ENCODE assay signal across 30 cellular contexts in the genomic region with DNA sequence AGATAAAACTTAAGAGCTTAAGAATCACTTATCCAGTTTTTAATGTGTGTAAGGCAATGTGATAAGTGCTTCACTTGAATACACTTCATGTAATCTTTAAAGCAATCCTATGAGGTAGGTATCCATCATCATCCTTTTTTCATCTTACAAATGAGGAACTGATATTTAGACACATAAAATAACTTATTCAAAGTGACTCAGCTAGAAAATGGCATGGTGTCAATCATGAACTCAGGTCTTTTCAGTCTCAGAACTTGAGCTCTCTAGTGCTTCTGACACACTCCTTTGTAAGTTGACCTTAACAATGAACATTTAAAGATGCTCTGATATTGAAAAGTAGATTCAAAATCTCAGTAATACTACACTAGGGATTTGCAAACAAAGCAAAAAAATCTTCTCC.
"Had no signal": no experiment of that assay in that cellular context is flagged by ENCODE, and none has a peak within 500 bp of the region (broad histone marks: within the 10 kb centered on the region; RNA-seq: fewer than 3 reads in every experiment).

No MANE protein-coding gene starts in this region.

- H3K9me3 Mint-ChIP-seq: naive thymus-derived CD8-positive, alpha-beta T cell; natural killer cell treated with Interleukin-12 subunit alpha and Interleukin-12 subunit beta and Interleukin-15 and Interleukin-18, amount 100 ng/mL, for 72 hours; nephron progenitor cell; neural crest cell; stimulated activated effector memory CD8-positive, alpha-beta T cell treated with anti-CD3 and anti-CD28 coated beads, Interleukin-12 subunit alpha, Interleukin-12 subunit beta, amount 100 ng/mL, for 72 hours; stimulated activated naive B cell treated with anti-CD40 and anti-IgM and Interleukin-4, amounts not matched to agents 10 μg/mL and 1 μg/mL and 100 μg/mL, for 72 hours; stimulated activated naive CD8-positive, alpha-beta T cell treated with anti-CD3 and anti-CD28 coated beads, Interleukin-15, Interleukin-2, amounts not matched to agents 100 ng/mL and 50 ng/mL, for 24 hours had no signal

- H3K36me3 ChIP-seq: neutrophil, right lobe of liver, sigmoid colon, suprapubic skin, tibial artery, transverse colon, upper lobe of left lung, vagina had no signal

- ATAC-seq: naive thymus-derived CD8-positive, alpha-beta T cell; natural killer cell treated with Interleukin-12 subunit alpha and Interleukin-12 subunit beta and Interleukin-15 and Interleukin-18, amount 100 ng/mL, for 72 hours; psoas muscle; right cardiac atrium; right lobe of liver; stimulated activated effector memory CD8-positive, alpha-beta T cell treated with anti-CD3 and anti-CD28 coated beads, Interleukin-12 subunit alpha, Interleukin-12 subunit beta, amount 100 ng/mL, for 72 hours; stimulated activated naive B cell treated with anti-CD40 and anti-IgM and Interleukin-4, amounts not matched to agents 10 μg/mL and 1 μg/mL and 100 μg/mL, for 72 hours had no signal

- H3K27me3 Mint-ChIP-seq: naive thymus-derived CD8-positive, alpha-beta T cell; stimulated activated naive B cell treated with anti-CD40 and anti-IgM and Interleukin-4, amounts not matched to agents 10 μg/mL and 1 μg/mL and 100 μg/mL, for 72 hours; stimulated activated naive CD8-positive, alpha-beta T cell treated with anti-CD3 and anti-CD28 coated beads, Interleukin-15, Interleukin-2, amounts not matched to agents 100 ng/mL and 50 ng/mL, for 24 hours had no signal

- H3K4me3 ChIP-seq: psoas muscle, right lobe of liver, sigmoid colon, suprapubic skin, testis, tibial artery, transverse colon, upper lobe of left lung, vagina had no signal

- H2AFZ ChIP-seq: parathyroid adenoma had no signal

- FAIRE-seq: small intestine, urothelium cell line had no signal

- H3K4me1 ChIP-seq: parathyroid adenoma, psoas muscle, right lobe of liver, sigmoid colon, suprapubic skin, testis, tibial artery, transverse colon, upper lobe of left lung, vagina had no signal

- H3K36me3 Mint-ChIP-seq: naive thymus-derived CD8-positive, alpha-beta T cell; natural killer cell treated with Interleukin-12 subunit alpha and Interleukin-12 subunit beta and Interleukin-15 and Interleukin-18, amount 100 ng/mL, for 72 hours; stimulated activated effector memory CD8-positive, alpha-beta T cell treated with anti-CD3 and anti-CD28 coated beads, Interleukin-12 subunit alpha, Interleukin-12 subunit beta, amount 100 ng/mL, for 72 hours; stimulated activated naive B cell treated with anti-CD40 and anti-IgM and Interleukin-4, amounts not matched to agents 10 μg/mL and 1 μg/mL and 100 μg/mL, for 72 hours had no signal

- H3K4me3 Mint-ChIP-seq: naive thymus-derived CD8-positive, alpha-beta T cell; natural killer cell treated with Interleukin-12 subunit alpha and Interleukin-12 subunit beta and Interleukin-15 and Interleukin-18, amount 100 ng/mL, for 72 hours; nephron progenitor cell; neural crest cell; stimulated activated effector memory CD8-positive, alpha-beta T cell treated with anti-CD3 and anti-CD28 coated beads, Interleukin-12 subunit alpha, Interleukin-12 subunit beta, amount 100 ng/mL, for 72 hours; stimulated activated naive B cell treated with anti-CD40 and anti-IgM and Interleukin-4, amounts not matched to agents 10 μg/mL and 1 μg/mL and 100 μg/mL, for 72 hours; stimulated activated naive CD8-positive, alpha-beta T cell treated with anti-CD3 and anti-CD28 coated beads, Interleukin-15, Interleukin-2, amounts not matched to agents 100 ng/mL and 50 ng/mL, for 24 hours had no signal

- H3K9ac ChIP-seq: parathyroid adenoma had no signal

- H3K79me2 ChIP-seq: parathyroid adenoma had no signal

- H3K27me3 ChIP-seq: neutrophil, right lobe of liver, sigmoid colon, suprapubic skin, testis, tibial artery, transverse colon, upper lobe of left lung, vagina had no signal

- H3K4me1 Mint-ChIP-seq: nephron progenitor cell; stimulated activated effector memory CD8-positive, alpha-beta T cell treated with anti-CD3 and anti-CD28 coated beads, Interleukin-12 subunit alpha, Interleukin-12 subunit beta, amount 100 ng/mL, for 72 hours; stimulated activated naive B cell treated with anti-CD40 and anti-IgM and Interleukin-4, amounts not matched to agents 10 μg/mL and 1 μg/mL and 100 μg/mL, for 72 hours had no signal

- H3K27ac Mint-ChIP-seq: naive thymus-derived CD8-positive, alpha-beta T cell; natural killer cell treated with Interleukin-12 subunit alpha and Interleukin-12 subunit beta and Interleukin-15 and Interleukin-18, amount 100 ng/mL, for 72 hours; nephron progenitor cell; progenitor cell of endocrine pancreas; stimulated activated effector memory CD8-positive, alpha-beta T cell treated with anti-CD3 and anti-CD28 coated beads, Interleukin-12 subunit alpha, Interleukin-12 subunit beta, amount 100 ng/mL, for 72 hours; stimulated activated naive B cell treated with anti-CD40 and anti-IgM and Interleukin-4, amounts not matched to agents 10 μg/mL and 1 μg/mL and 100 μg/mL, for 72 hours; stimulated activated naive CD8-positive, alpha-beta T cell treated with anti-CD3 and anti-CD28 coated beads, Interleukin-15, Interleukin-2, amounts not matched to agents 100 ng/mL and 50 ng/mL, for 24 hours had no signal

- DNase-seq: naive thymus-derived CD8-positive, alpha-beta T cell; nephron progenitor cell; nucleus accumbens; posterior cingulate gyrus; psoas muscle; right cardiac atrium; right lobe of liver; sigmoid colon; small intestine; stimulated activated CD4-positive, alpha-beta T cell treated with anti-CD3 and anti-CD28 coated beads, Interleukin-15, amount 100 ng/mL, for 24 hours; stimulated activated CD4-positive, alpha-beta T cell treated with anti-CD3 and anti-CD28 coated beads, Interleukin-2, amount 100 ng/mL, for 24 hours; stimulated activated CD4-positive, alpha-beta T cell treated with anti-CD3 and anti-CD28 coated beads, Interleukin-2, amount 100 ng/mL, for 48 hours; stimulated activated CD4-positive, alpha-beta T cell treated with anti-CD3 and anti-CD28 coated beads, Interleukin-4, amount 100 ng/mL, for 24 hours; stimulated activated naive B cell treated with anti-CD40 and anti-IgM and Interleukin-4, amounts not matched to agents 10 μg/mL and 1 μg/mL and 100 μg/mL, for 72 hours; stimulated activated naive CD4-positive, alpha-beta T cell treated with Interleukin-2 at 50 U/mL for 16 hours; substantia nigra; testis; tibial artery; transverse colon; upper lobe of left lung had no signal

- H3K27ac ChIP-seq: neutrophil, parathyroid adenoma, psoas muscle, right lobe of liver, sigmoid colon, suprapubic skin, testis, tibial artery, transverse colon, upper lobe of left lung, vagina had no signal

- H3K9me3 ChIP-seq: neutrophil, psoas muscle, right lobe of liver, sigmoid colon, suprapubic skin, testis, tibial artery, transverse colon, upper lobe of left lung, vagina had no signal
